Comparison of ENCODE assay signal across 9 cellular contexts in the genomic region with DNA sequence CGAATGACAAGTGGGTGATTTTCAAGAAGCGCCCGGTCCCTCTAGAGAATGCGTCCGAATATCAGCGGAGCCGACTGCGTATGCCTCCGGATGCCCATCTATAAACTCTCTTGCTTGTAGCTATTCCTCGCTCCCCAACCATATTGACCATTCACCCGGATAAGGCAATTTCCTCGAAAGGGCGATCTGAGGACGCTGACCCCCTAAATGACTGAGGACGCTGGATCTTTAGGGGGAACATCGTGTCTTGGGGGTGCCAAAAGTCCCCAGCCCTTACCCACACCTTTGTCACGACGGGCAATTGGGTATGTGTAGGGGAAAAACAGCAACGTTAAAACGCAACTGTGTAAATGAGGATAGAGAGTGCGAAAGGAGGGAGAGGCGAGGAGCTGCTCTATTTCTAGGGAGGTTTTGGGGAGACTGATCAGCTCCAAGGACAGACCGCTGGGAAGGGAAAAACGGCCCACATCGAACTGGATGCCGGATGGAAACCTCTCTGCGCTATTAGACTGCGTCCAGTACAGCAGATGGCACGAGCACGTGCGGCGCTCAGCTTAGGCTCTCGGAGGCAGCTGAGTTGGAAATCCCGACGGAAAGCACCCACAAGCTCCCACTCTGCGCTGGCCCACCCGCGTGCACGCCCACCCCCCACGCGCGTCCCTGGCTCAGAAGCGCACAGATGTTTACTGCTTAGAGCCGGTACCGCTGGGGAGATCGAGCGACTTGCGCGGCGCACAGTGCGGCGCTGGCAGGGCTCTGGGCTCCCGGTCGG. TPM values are rescaled to one million over a fixed set of nuclear protein-coding genes. Genes with fewer than 3 reads are reported as not detected.
DNase-seq lines count a peak whose midpoint lies in the region; ATAC-seq and TF ChIP-seq lines count a peak whose summit lies in the region.
"Had no signal": no experiment of that assay in that cellular context is flagged by ENCODE, and none has a peak within 500 bp of the region (broad histone marks: within the 10 kb centered on the region; RNA-seq: fewer than 3 reads in every experiment).

No MANE protein-coding gene starts in this region.

- peaks cover 0 to 37% of the 10 kb centered on the region in 2 donors for H3K4me1 ChIP-seq in right atrium auricular region
- peaks cover 0 to 53% (median 43%) of the 10 kb centered on the region in 4 donors for H3K4me1 ChIP-seq in sigmoid colon

- H3K36me3 ChIP-seq in right atrium auricular region: no peaks in the 10 kb centered on the region
- no peaks in the 10 kb centered on the region for H3K36me3 ChIP-seq in sigmoid colon

- peaks cover 82% of the 10 kb centered on the region for H3K27me3 Mint-ChIP-seq in activated naive CD8-positive, alpha-beta T cell treated with anti-CD3 and anti-CD28 coated beads, Interleukin-2, amount 50 U/mL, for 24 hours

- no peaks in the 10 kb centered on the region for H3K9me3 Mint-ChIP-seq in activated naive CD8-positive, alpha-beta T cell treated with anti-CD3 and anti-CD28 coated beads, Interleukin-2, amount 50 U/mL, for 24 hours

- TF ChIP-seq POLR2A in sigmoid colon (IDR thresholded peaks at IDR 0.05): no peak

- no peak for ATAC-seq in activated naive CD8-positive, alpha-beta T cell treated with anti-CD3 and anti-CD28 coated beads, Interleukin-2, amount 50 U/mL, for 24 hours

- intact Hi-C loops in sigmoid colon (cut with DNase I): no loop called here

- no peaks in the 10 kb centered on the region for H3K36me3 Mint-ChIP-seq in activated naive CD8-positive, alpha-beta T cell treated with anti-CD3 and anti-CD28 coated beads, Interleukin-2, amount 50 U/mL, for 24 hours (ENCODE audit: low read depth)

- TF ChIP-seq CTCF in GM13976 (IDR thresholded peaks at IDR 0.05; ENCODE audit: borderline replicate concordance, control extremely low read depth, extremely low read depth, insufficient read depth, missing control alignments) (no peak), right atrium auricular region (IDR thresholded peaks at IDR 0.05) (no peak), sigmoid colon (IDR thresholded peaks at IDR 0.05) (no peak)

- H3K4me3 ChIP-seq in right atrium auricular region: peak overlapping the region; percentile 62 to 63
- peak overlapping the region in 3 of 4 donors; percentile 37 to 56 (median 50) for H3K4me3 ChIP-seq in sigmoid colon

- DNase-seq in GM13976 (ENCODE audit: low spot score) (peak; percentile 36), right atrium auricular region (ENCODE audit: low spot score) (no peak), sigmoid colon (no peak), HK-2 (ENCODE audit: unreplicated experiment) (no peak), 8988T (no peak), DMS153 (lab: John Stamatoyannopoulos, UW) (no peak)
- DNase-seq in activated naive CD8-positive, alpha-beta T cell treated with anti-CD3 and anti-CD28 coated beads, Interleukin-2, amount 50 U/mL, for 24 hours: no peak
- no peak for DNase-seq in activated effector memory CD4-positive, alpha-beta T cell treated with anti-CD3 and anti-CD28 coated beads, Interleukin-2, amount 50 U/mL, for 16 hours
- DNase-seq: KBM-7 had no signal

- no peaks in the 10 kb centered on the region for H3K9me3 ChIP-seq in right atrium auricular region
- H3K9me3 ChIP-seq in sigmoid colon: no peaks in the 10 kb centered on the region

- peak overlapping the region in 1 of 2 donors; percentile 86 for H3K27ac ChIP-seq in right atrium auricular region
- peak overlapping the region in 1 of 4 donors; percentile 75 for H3K27ac ChIP-seq in sigmoid colon

- H3K27me3 ChIP-seq in right atrium auricular region: peaks cover 0 to 8% of the 10 kb centered on the region in 2 donors
- peaks cover 22 to 73% (median 66%) of the 10 kb centered on the region in 3 donors for H3K27me3 ChIP-seq in sigmoid colon

- in situ Hi-C loops in GM13976 (cut with MboI; ENCODE audit: low sequenced_read_pairs, unreplicated experiment): no loop called here

- no peak for TF ChIP-seq EP300 in sigmoid colon (IDR thresholded peaks at IDR 0.05)

- 6 to 8% methylated on average over 54 of the region's 54 CpGs for WGBS in sigmoid colon, 2 donors

- H3K27ac Mint-ChIP-seq in activated naive CD8-positive, alpha-beta T cell treated with anti-CD3 and anti-CD28 coated beads, Interleukin-2, amount 50 U/mL, for 24 hours: peak overlapping the region; percentile 72

- peaks cover 13% of the 10 kb centered on the region for H3K4me1 Mint-ChIP-seq in activated naive CD8-positive, alpha-beta T cell treated with anti-CD3 and anti-CD28 coated beads, Interleukin-2, amount 50 U/mL, for 24 hours

- H3K4me3 Mint-ChIP-seq in activated naive CD8-positive, alpha-beta T cell treated with anti-CD3 and anti-CD28 coated beads, Interleukin-2, amount 50 U/mL, for 24 hours: no peak overlapping the region

RNA-seq across cellular contexts. Expression of gene PRRX1, which starts 2.9 kb away (rescaled TPM):
- total RNA-seq in right atrium auricular region: 10 to 100 TPM; 23.9 to 55.1 TPM
- total RNA-seq in sigmoid colon: 10 to 100 TPM in 1 of 4 donors, 1 to 10 TPM in 3; 4.3 to 16.6 (median 8.9) TPM
- polyA plus RNA-seq in sigmoid colon: 1 to 10 TPM in 2 of 3 donors, under 1 TPM in 1; 0.46 to 7.9 (median 3.0) TPM
